In the genomic region with DNA sequence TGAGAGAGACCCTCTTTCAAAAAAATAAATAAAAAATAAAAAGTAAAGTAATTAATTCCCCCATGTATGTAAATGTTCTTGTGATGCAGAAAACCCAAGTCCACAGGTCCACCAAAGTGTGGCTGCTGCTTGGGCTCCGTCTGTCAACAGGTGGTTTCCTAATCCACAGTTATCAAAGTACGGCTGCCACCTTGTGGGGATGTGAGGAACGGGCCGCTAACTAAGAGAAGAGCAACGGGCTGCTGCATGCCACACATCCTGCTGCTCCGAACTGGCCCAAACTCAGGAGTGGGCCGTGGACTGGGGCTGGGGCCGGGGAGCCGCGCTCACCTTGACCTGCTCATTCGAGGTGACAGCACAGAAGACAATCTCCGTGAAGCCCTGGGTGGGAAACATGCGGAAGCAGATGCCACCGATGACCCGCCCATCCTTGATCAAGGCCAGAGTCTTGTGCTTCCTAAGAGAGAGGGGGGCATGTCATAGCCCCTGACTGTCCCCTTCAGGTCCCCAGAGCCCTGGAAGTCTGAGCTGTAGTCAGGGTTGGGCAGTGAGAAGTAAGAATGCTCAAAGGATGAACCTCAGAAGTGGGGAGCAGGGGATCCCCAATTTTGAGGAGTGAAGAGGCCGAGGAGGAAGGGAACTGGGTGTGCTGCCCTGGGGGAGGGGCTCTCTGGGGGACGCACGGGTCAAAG, we compare ENCODE assay signal across 8 cellular contexts. TPM values are rescaled to one million over a fixed set of nuclear protein-coding genes. Genes with fewer than 3 reads are reported as not detected.
DNase-seq lines count a peak whose midpoint lies in the region; ATAC-seq and TF ChIP-seq lines count a peak whose summit lies in the region.

No MANE protein-coding gene starts in this region.

- H3K4me3 Mint-ChIP-seq in activated T-cell treated with anti-CD3 and anti-CD28 coated beads, Interleukin-2, amount 50 U/mL, for 72 hours = no peak overlapping the region
- H3K4me3 Mint-ChIP-seq in neural progenitor cell = peak overlapping the region; percentile 39

- no peak overlapping the region for H3K27ac Mint-ChIP-seq in activated T-cell treated with anti-CD3 and anti-CD28 coated beads, Interleukin-2, amount 50 U/mL, for 72 hours
- no peak overlapping the region for H3K27ac Mint-ChIP-seq in neural progenitor cell

- no peak for TF ChIP-seq POLR2A in stomach (IDR thresholded peaks at IDR 0.05)

- no peaks in the 10 kb centered on the region for H3K9me3 Mint-ChIP-seq in activated T-cell treated with anti-CD3 and anti-CD28 coated beads, Interleukin-2, amount 50 U/mL, for 72 hours
- H3K9me3 Mint-ChIP-seq in neural progenitor cell = no peaks in the 10 kb centered on the region

- TF ChIP-seq CTCF in fibroblast of mammary gland (conservative IDR thresholded peaks at IDR 0.05; ENCODE audit: control insufficient read depth, insufficient read depth, low read depth, low read length) (peak; percentile 81), neural progenitor cell (IDR thresholded peaks at IDR 0.05) (peak; percentile 76), stomach (IDR thresholded peaks at IDR 0.05) (peak in 5 of 7 experiments; percentile 56 to 87 (median 80))

- peaks cover 6% of the 10 kb centered on the region for H3F3A ChIP-seq in neural progenitor cell (ENCODE audit: low read depth)

- H3K36me3 ChIP-seq in neural progenitor cell (no peaks in the 10 kb centered on the region), stomach (peaks cover 5 to 55% (median 45%) of the 10 kb centered on the region in 4 donors)

- H3K4me3 ChIP-seq in fibroblast of mammary gland (ENCODE audit: control insufficient read depth, low read depth, low read length) (no peak overlapping the region), neural progenitor cell (no peak overlapping the region), stomach (no peak overlapping the region)

- no peak overlapping the region for H3K9ac ChIP-seq in neural progenitor cell

- no peaks in the 10 kb centered on the region for H3K9me3 ChIP-seq in neural progenitor cell (ENCODE audit: low read depth)
- H3K9me3 ChIP-seq in stomach = no peaks in the 10 kb centered on the region

- H4K20me1 ChIP-seq in neural progenitor cell (ENCODE audit: low read depth) = no peaks in the 10 kb centered on the region

- no peak overlapping the region for H3K4me2 ChIP-seq in neural progenitor cell

- intact Hi-C loops in stomach (cut with DNase I; ENCODE audit: low total_unique reads) = loop anchor here (5.0 kb wide), 1 partner anchor 155 kb away; no protein-coding TSS in a partner anchor

- ATAC-seq in activated T-cell treated with anti-CD3 and anti-CD28 coated beads, Interleukin-2, amount 50 U/mL, for 72 hours (replicated peaks in 1 of 2) = peak; percentile 22 to 31
- ATAC-seq in HG02623 (IDR thresholded peaks at IDR 0.05; ENCODE audit: unreplicated experiment) = no peak

- no peaks in the 10 kb centered on the region for H3K79me2 ChIP-seq in neural progenitor cell (ENCODE audit: low read depth)

- no peaks in the 10 kb centered on the region for H3K27me3 Mint-ChIP-seq in activated T-cell treated with anti-CD3 and anti-CD28 coated beads, Interleukin-2, amount 50 U/mL, for 72 hours (ENCODE audit: low read depth)
- peaks cover 5% of the 10 kb centered on the region for H3K27me3 Mint-ChIP-seq in neural progenitor cell (ENCODE audit: insufficient read depth, low read depth)

- H3K4me1 ChIP-seq in neural progenitor cell (peaks cover 5% of the 10 kb centered on the region), stomach (peaks cover 25 to 50% (median 40%) of the 10 kb centered on the region in 4 donors)

- H3K27me3 ChIP-seq in neural progenitor cell (no peaks in the 10 kb centered on the region), stomach (no peaks in the 10 kb centered on the region)

- no peak for TF ChIP-seq EP300 in stomach (IDR thresholded peaks at IDR 0.05)

- peaks cover 0 to 6% of the 10 kb centered on the region in 2 donors for H3K36me3 Mint-ChIP-seq in activated T-cell treated with anti-CD3 and anti-CD28 coated beads, Interleukin-2, amount 50 U/mL, for 72 hours (ENCODE audit: insufficient read depth in 2 of 2)
- H3K36me3 Mint-ChIP-seq in neural progenitor cell = peaks cover 4% of the 10 kb centered on the region

- 30 to 42% (median 32%) methylated on average over 13 to 18 of the region's 18 CpGs for WGBS in stomach, 5 donors

- DNase-seq in DMS53 treated with DMSO at 0.1 percent for 48 hours (lab: John Stamatoyannopoulos, UW; ENCODE audit: unreplicated experiment) (peak; percentile 63), M059J (ENCODE audit: low read depth) (peak; percentile 79), RPMI7951 (ENCODE audit: low read depth) (peak; percentile 70), fibroblast of mammary gland (ENCODE audit: low read depth) (peak; percentile 79), neural progenitor cell (ENCODE audit: low spot score) (peak; percentile 89), stomach (peak; percentile 91)
- DNase-seq in activated T-cell treated with anti-CD3 and anti-CD28 coated beads, Interleukin-2, amount 50 U/mL, for 72 hours = peak; percentile 83 to 85

- H3K27ac ChIP-seq in neural progenitor cell (no peak overlapping the region), stomach (no peak overlapping the region)

- H3K4me1 Mint-ChIP-seq in activated T-cell treated with anti-CD3 and anti-CD28 coated beads, Interleukin-2, amount 50 U/mL, for 72 hours (ENCODE audit: low read depth) = peaks cover 48% of the 10 kb centered on the region
- peaks cover 15% of the 10 kb centered on the region for H3K4me1 Mint-ChIP-seq in neural progenitor cell

- H2AFZ ChIP-seq in neural progenitor cell (replicated peaks) = no peak overlapping the region

RNA-seq across cellular contexts. Expression of gene KAT2A, which starts 4.3 kb away (rescaled TPM):
- total RNA-seq in M059J (2014; rRNA removed; shearing (Covaris generic)) = 5.7 and 8.6 TPM in 2 replicates
- 6.3 and 11.7 TPM in 2 replicates for total RNA-seq in RPMI7951 (2014; rRNA removed; shearing (Covaris generic))
- total RNA-seq in activated T-cell treated with anti-CD3 and anti-CD28 coated beads, Interleukin-2, amount 50 U/mL, for 72 hours = 10 to 100 TPM; 33.3 to 41.4 TPM
- total RNA-seq in neural progenitor cell (ENCODE audit: low replicate concordance) (18.4 and 34.2 TPM in 2 replicates), stomach (100 to 1,000 TPM in 1 of 5 donors, 10 to 100 TPM in 4; 10.1 to 114 (median 74.7) TPM)
- 10 to 100 TPM; 25.0 to 90.2 (median 29.3) TPM for polyA plus RNA-seq in stomach

RNA-seq across cellular contexts. Expression of gene DHX58, which starts 4.3 kb away (rescaled TPM):
- total RNA-seq in M059J (2014; rRNA removed; shearing (Covaris generic)) = 22.3 TPM in 2 replicates
- 4.2 and 4.8 TPM in 2 replicates for total RNA-seq in RPMI7951 (2014; rRNA removed; shearing (Covaris generic))
- total RNA-seq in activated T-cell treated with anti-CD3 and anti-CD28 coated beads, Interleukin-2, amount 50 U/mL, for 72 hours = 10 to 100 TPM; 33.2 to 62.0 TPM
- total RNA-seq in neural progenitor cell (ENCODE audit: low replicate concordance) (0.12 TPM in 1 of 2 replicates, not detected in the other), stomach (10 to 100 TPM in 2 of 5 donors, 1 to 10 TPM in 3; 3.2 to 21.9 (median 9.8) TPM)
- polyA plus RNA-seq in stomach = 10 to 100 TPM; 15.1 to 23.4 (median 20.3) TPM

RNA-seq across cellular contexts. Expression of gene HSPB9, which starts 5.8 kb away (rescaled TPM):
- not detected in 2 replicates for total RNA-seq in M059J (2014; rRNA removed; shearing (Covaris generic))
- total RNA-seq in RPMI7951 (2014; rRNA removed; shearing (Covaris generic)) = not detected in 2 replicates
- total RNA-seq in activated T-cell treated with anti-CD3 and anti-CD28 coated beads, Interleukin-2, amount 50 U/mL, for 72 hours = under 1 TPM in 1 of 2 donors, not detected in 1; 0.28 TPM
- total RNA-seq in neural progenitor cell (ENCODE audit: low replicate concordance) (0.12 and 0.65 TPM in 2 replicates), stomach (not detected)
- polyA plus RNA-seq in stomach = under 1 TPM; 0.25 to 0.61 (median 0.35) TPM

RNA-seq across cellular contexts. Expression of gene ZNF385C, which starts 18.6 kb away (rescaled TPM):
- total RNA-seq in M059J (2014; rRNA removed; shearing (Covaris generic)) = 0.81 TPM in 1 of 2 replicates, not detected in the other
- total RNA-seq in RPMI7951 (2014; rRNA removed; shearing (Covaris generic)) = not detected in 2 replicates
- 1 to 10 TPM; 1.1 to 1.6 TPM for total RNA-seq in activated T-cell treated with anti-CD3 and anti-CD28 coated beads, Interleukin-2, amount 50 U/mL, for 72 hours
- total RNA-seq in neural progenitor cell (ENCODE audit: low replicate concordance) (5.0 and 7.5 TPM in 2 replicates), stomach (under 1 TPM in 1 of 5 donors, not detected in 4; 0.87 TPM)
- polyA plus RNA-seq in stomach = 1 to 10 TPM in 1 of 3 donors, under 1 TPM in 2; 0.31 to 1.4 (median 0.53) TPM

RNA-seq across cellular contexts. Expression of gene RAB5C, which starts 37.9 kb away (rescaled TPM):
- total RNA-seq in M059J (2014; rRNA removed; shearing (Covaris generic)) = 135 and 138 TPM in 2 replicates
- total RNA-seq in RPMI7951 (2014; rRNA removed; shearing (Covaris generic)) = 95.0 and 130 TPM in 2 replicates
- 10 to 100 TPM; 35.1 to 44.1 TPM for total RNA-seq in activated T-cell treated with anti-CD3 and anti-CD28 coated beads, Interleukin-2, amount 50 U/mL, for 72 hours
- total RNA-seq in neural progenitor cell (ENCODE audit: low replicate concordance) = 33.5 and 48.9 TPM in 2 replicates
- total RNA-seq in stomach = 100 to 1,000 TPM in 1 of 5 donors, 10 to 100 TPM in 4; 26.8 to 105 (median 69.2) TPM
- 100 to 1,000 TPM in 2 of 3 donors, 10 to 100 TPM in 1; 67.0 to 225 (median 170) TPM for polyA plus RNA-seq in stomach
